In genomic region chr7:18294408-18294807, GRCh38 we compare ENCODE assay signal across 20 cellular contexts.
"Had no signal": no experiment of that assay in that cellular context is flagged by ENCODE, and none has a peak within 500 bp of the region (broad histone marks: within the 10 kb centered on the region; RNA-seq: fewer than 3 reads in every experiment).

No MANE protein-coding gene starts in this region.

- H3K4me3 ChIP-seq: lung, tibial nerve had no signal

- H3K36me3 Mint-ChIP-seq: naive thymus-derived CD4-positive, alpha-beta T cell; T-cell had no signal

- ATAC-seq: activated naive CD8-positive, alpha-beta T cell treated with anti-CD3 and anti-CD28 coated beads, Interleukin-2, amount 50 U/mL, for 24 hours; activated T-helper 17 cell treated with anti-CD3 and anti-CD28 coated beads, Interleukin-2, amount 50 U/mL, for 72 hours; foreskin keratinocyte; naive thymus-derived CD4-positive, alpha-beta T cell; T-cell had no signal

- H3K4me3 Mint-ChIP-seq: activated naive CD8-positive, alpha-beta T cell treated with anti-CD3 and anti-CD28 coated beads, Interleukin-2, amount 50 U/mL, for 24 hours; activated T-helper 17 cell treated with anti-CD3 and anti-CD28 coated beads, Interleukin-2, amount 50 U/mL, for 72 hours; naive thymus-derived CD4-positive, alpha-beta T cell; T-cell had no signal

- DNase-seq: activated CD4-positive, alpha-beta T cell treated with anti-CD3 and anti-CD28 coated beads for 1 hour; activated CD4-positive, alpha-beta T cell treated with anti-CD3 and anti-CD28 coated beads, Interleukin-2, amount 50 U/mL, for 4 hours; activated naive CD4-positive, alpha-beta T cell treated with Interleukin-2 at 50 U/mL for 16 hours; activated naive CD8-positive, alpha-beta T cell treated with anti-CD3 and anti-CD28 coated beads, Interleukin-2, amount 50 U/mL, for 24 hours; cerebellar nuclear complex; effector memory CD4-positive, alpha-beta T cell; foreskin keratinocyte; head of caudate nucleus; immature natural killer cell; midbrain; naive thymus-derived CD4-positive, alpha-beta T cell; retina; stimulated activated CD4-positive, alpha-beta T cell treated with anti-CD3 and anti-CD28 coated beads, Interleukin-2, amount 100 ng/mL, for 48 hours; stimulated activated naive CD4-positive, alpha-beta T cell; substantia nigra; T-cell; T-helper 9 cell had no signal

- H3K27ac Mint-ChIP-seq: activated naive CD8-positive, alpha-beta T cell treated with anti-CD3 and anti-CD28 coated beads, Interleukin-2, amount 50 U/mL, for 24 hours; activated T-helper 17 cell treated with anti-CD3 and anti-CD28 coated beads, Interleukin-2, amount 50 U/mL, for 72 hours; naive thymus-derived CD4-positive, alpha-beta T cell; T-cell had no signal

- H3K9me3 Mint-ChIP-seq: activated naive CD8-positive, alpha-beta T cell treated with anti-CD3 and anti-CD28 coated beads, Interleukin-2, amount 50 U/mL, for 24 hours; activated T-helper 17 cell treated with anti-CD3 and anti-CD28 coated beads, Interleukin-2, amount 50 U/mL, for 72 hours; T-cell had no signal
